In the genomic region with DNA sequence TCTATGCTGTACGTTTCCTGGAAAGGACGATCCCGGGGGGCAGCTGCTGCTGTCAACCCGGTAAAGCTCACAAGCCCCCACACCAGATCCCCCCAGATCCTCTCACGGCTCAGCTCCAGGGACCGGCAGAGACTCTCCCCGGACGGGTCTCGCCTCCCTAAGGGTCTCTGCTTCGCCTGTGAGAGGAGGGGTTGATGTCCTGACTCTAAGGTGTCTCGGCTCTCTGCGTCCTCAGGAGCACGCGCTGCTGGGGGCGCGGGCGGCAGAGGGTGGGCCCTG, we compare ENCODE assay signal across 8 cellular contexts. TPM values are rescaled to one million over a fixed set of nuclear protein-coding genes. Genes with fewer than 3 reads are reported as not detected.
A peak's percentile ranks its signal among the peaks of the same experiment; 100 is the strongest.
DNase-seq lines count a peak whose midpoint lies in the region; ATAC-seq and TF ChIP-seq lines count a peak whose summit lies in the region.

No MANE protein-coding gene starts in this region.

- peaks cover 32% of the 10 kb centered on the region for H3K4me1 Mint-ChIP-seq in activated CD4-positive, alpha-beta T cell treated with anti-CD3 and anti-CD28 coated beads, Interleukin-2, amount 10 ng/mL, durations not matched to agents 24 days and 14 days

- H3K4me1 ChIP-seq in ACC112 (ENCODE audit: control insufficient read depth, insufficient read depth, low read length, unreplicated experiment) (peaks cover 4% of the 10 kb centered on the region), cardiac muscle cell (ENCODE audit: low read depth) (no peaks in the 10 kb centered on the region), gastrocnemius medialis (peaks cover 16% of the 10 kb centered on the region in 2 donors)

- peak overlapping the region; percentile 91 for H2AFZ ChIP-seq in ACC112 (ENCODE audit: low read length, unreplicated experiment)

- no peaks in the 10 kb centered on the region for H3K9me3 Mint-ChIP-seq in activated CD4-positive, alpha-beta T cell treated with anti-CD3 and anti-CD28 coated beads, Interleukin-2, amount 10 ng/mL, durations not matched to agents 24 days and 14 days

- peak; percentile 58 for DNase-seq in H7
- DNase-seq in activated CD4-positive, alpha-beta T cell treated with anti-CD3 and anti-CD28 coated beads, Interleukin-2, amount 10 ng/mL, durations not matched to agents 24 days and 14 days: peak; percentile 71
- DNase-seq in cardiac muscle cell (ENCODE audit: low read depth in 1 of 2, low spot score in 1 of 2): no peak
- DNase-seq in gastrocnemius medialis: no peak
- no peak for DNase-seq in NCI-H2196 treated with DMSO at 0.1 percent for 48 hours (lab: John Stamatoyannopoulos, UW; ENCODE audit: unreplicated experiment)
- no peak for DNase-seq in DMS153 treated with DMSO at 0.1 percent for 48 hours (lab: John Stamatoyannopoulos, UW; ENCODE audit: unreplicated experiment)

- in situ Hi-C loops in gastrocnemius medialis (cut with MboI; ENCODE audit: low sequenced_read_pairs in 4 of 4): loop anchor here in 3 of 4 donors (10.0 to 25.0 kb wide), 4 partner anchors 107 to 409 kb away; partner anchors contain the start of gene EPG5 (in 2 of the 3)

- H3K4me3 ChIP-seq in ACC112 (ENCODE audit: low read depth, low read length) (peak overlapping the region; percentile 95), H7 (ENCODE audit: insufficient read depth, low read depth, low read length) (peak overlapping the region; percentile 65), cardiac muscle cell (peak overlapping the region; percentile 49), gastrocnemius medialis (peak overlapping the region; percentile 70 to 83 (median 74))

- H3K27me3 ChIP-seq in ACC112 (ENCODE audit: insufficient read depth, low read length): no peaks in the 10 kb centered on the region
- peaks cover 28% of the 10 kb centered on the region for H3K27me3 ChIP-seq in H7 (ENCODE audit: control insufficient read depth, insufficient read depth, low read length)
- H3K27me3 ChIP-seq in cardiac muscle cell: no peaks in the 10 kb centered on the region
- H3K27me3 ChIP-seq in gastrocnemius medialis: no peaks in the 10 kb centered on the region

- TF ChIP-seq POLR2A in gastrocnemius medialis (IDR thresholded peaks at IDR 0.05): no peak

- ATAC-seq in gastrocnemius medialis (peak; percentile 1 to 3), HG03439 (IDR thresholded peaks at IDR 0.05; ENCODE audit: unreplicated experiment) (no peak)

- H3K27me3 Mint-ChIP-seq in activated CD4-positive, alpha-beta T cell treated with anti-CD3 and anti-CD28 coated beads, Interleukin-2, amount 10 ng/mL, durations not matched to agents 24 days and 14 days: no peaks in the 10 kb centered on the region

- H3K9me3 ChIP-seq in cardiac muscle cell (ENCODE audit: low read depth) (no peaks in the 10 kb centered on the region), gastrocnemius medialis (no peaks in the 10 kb centered on the region)

- no peaks in the 10 kb centered on the region for H3K79me2 ChIP-seq in ACC112 (ENCODE audit: control insufficient read depth, insufficient read depth, low read length, unreplicated experiment)

- H3K36me3 ChIP-seq in ACC112 (ENCODE audit: insufficient read depth, low read length) (no peaks in the 10 kb centered on the region), H7 (replicated peaks; ENCODE audit: control insufficient read depth, insufficient read depth, low read length) (no peaks in the 10 kb centered on the region), cardiac muscle cell (no peaks in the 10 kb centered on the region), gastrocnemius medialis (no peaks in the 10 kb centered on the region)

- TF ChIP-seq CTCF in cardiac muscle cell (IDR thresholded peaks at IDR 0.05; ENCODE audit: low read depth, low read length): no peak
- no peak for TF ChIP-seq CTCF in gastrocnemius medialis (IDR thresholded peaks at IDR 0.05 in 4 of 5, conservative IDR thresholded peaks at IDR 0.05 in 1 of 5)

- H3K4me3 Mint-ChIP-seq in activated CD4-positive, alpha-beta T cell treated with anti-CD3 and anti-CD28 coated beads, Interleukin-2, amount 10 ng/mL, durations not matched to agents 24 days and 14 days: peak overlapping the region; percentile 83

- H3K27ac Mint-ChIP-seq in activated CD4-positive, alpha-beta T cell treated with anti-CD3 and anti-CD28 coated beads, Interleukin-2, amount 10 ng/mL, durations not matched to agents 24 days and 14 days: peak overlapping the region; percentile 45

- H3K27ac ChIP-seq in ACC112 (ENCODE audit: low read depth, low read length): no peak overlapping the region
- no peak overlapping the region for H3K27ac ChIP-seq in cardiac muscle cell
- H3K27ac ChIP-seq in gastrocnemius medialis: peak overlapping the region; percentile 71 to 87 (median 74)

- intact Hi-C loops in activated CD4-positive, alpha-beta T cell treated with anti-CD3 and anti-CD28 coated beads, Interleukin-2, amount 10 ng/mL, durations not matched to agents 24 days and 14 days (cut with micrococcal nuclease): loop anchor here (2.0 to 5.0 kb wide), 5 partner anchors 17 to 194 kb away; no protein-coding TSS in a partner anchor
- intact Hi-C loops in gastrocnemius medialis (cut with DNase I; ENCODE audit: low total_unique reads): loop anchor here (5.0 to 10.0 kb wide), 3 partner anchors 144 to 404 kb away; no protein-coding TSS in a partner anchor

- peaks cover 7% of the 10 kb centered on the region for H3K36me3 Mint-ChIP-seq in activated CD4-positive, alpha-beta T cell treated with anti-CD3 and anti-CD28 coated beads, Interleukin-2, amount 10 ng/mL, durations not matched to agents 24 days and 14 days (ENCODE audit: low read depth)

RNA-seq across cellular contexts. Expression of gene PSTPIP2, which starts 0.5 kb away (rescaled TPM):
- 0.42 and 0.74 TPM in 2 replicates for total RNA-seq in H7 (2014; rRNA removed; shearing (Covaris generic))
- 27.5 and 29.2 TPM in 2 replicates for total RNA-seq in activated CD4-positive, alpha-beta T cell treated with anti-CD3 and anti-CD28 coated beads, Interleukin-2, amount 10 ng/mL, durations not matched to agents 24 days and 14 days
- total RNA-seq in cardiac muscle cell (4.6 and 4.9 TPM in 2 replicates), gastrocnemius medialis (10 to 100 TPM in 2 of 4 donors, 1 to 10 TPM in 2; 8.4 to 18.2 (median 10.3) TPM)
- 4.7 and 5.1 TPM in 2 replicates for polyA plus RNA-seq in cardiac muscle cell

RNA-seq across cellular contexts. Expression of gene ATP5F1A, which starts 26.5 kb away (rescaled TPM):
- total RNA-seq in H7 (2014; rRNA removed; shearing (Covaris generic)): 979 and 1,013 TPM in 2 replicates
- total RNA-seq in activated CD4-positive, alpha-beta T cell treated with anti-CD3 and anti-CD28 coated beads, Interleukin-2, amount 10 ng/mL, durations not matched to agents 24 days and 14 days: 440 and 443 TPM in 2 replicates
- total RNA-seq in cardiac muscle cell: 1,340 and 1,633 TPM in 2 replicates
- polyA plus RNA-seq in cardiac muscle cell: 1,388 and 1,610 TPM in 2 replicates
- total RNA-seq in gastrocnemius medialis: 1,000 to 10,000 TPM in 1 of 4 donors, 100 to 1,000 TPM in 3; 845 to 1,536 (median 877) TPM

RNA-seq across cellular contexts. Expression of gene HAUS1, which starts 32.6 kb away (rescaled TPM):
- 60.3 and 67.7 TPM in 2 replicates for total RNA-seq in H7 (2014; rRNA removed; shearing (Covaris generic))
- total RNA-seq in activated CD4-positive, alpha-beta T cell treated with anti-CD3 and anti-CD28 coated beads, Interleukin-2, amount 10 ng/mL, durations not matched to agents 24 days and 14 days: 49.5 and 49.6 TPM in 2 replicates
- total RNA-seq in cardiac muscle cell (34.8 and 75.5 TPM in 2 replicates), gastrocnemius medialis (10 to 100 TPM in 3 of 4 donors, 1 to 10 TPM in 1; 8.1 to 20.6 (median 13.3) TPM)
- polyA plus RNA-seq in cardiac muscle cell: 74.2 and 75.8 TPM in 2 replicates

Comparison
In these comparisons a context has a peak if more than half of its experiments do, and no peak if none do; other contexts are left out.
1. H3K27ac ChIP-seq: peak in gastrocnemius medialis (4 of 4); none in ACC112 (single experiment) and cardiac muscle cell (single experiment).
2. DNase-seq: peak in H7 (single experiment) and activated CD4-positive, alpha-beta T cell treated with anti-CD3 and anti-CD28 coated beads, Interleukin-2, amount 10 ng/mL, durations not matched to agents 24 days and 14 days (single experiment); none in cardiac muscle cell (0 of 2), gastrocnemius medialis (0 of 2), NCI-H2196 treated with DMSO at 0.1 percent for 48 hours (single experiment) and DMS153 treated with DMSO at 0.1 percent for 48 hours (single experiment).
3. Peak in every context shown above with its lines, with median percentiles within 50 percentile points of each other: H3K4me3 ChIP-seq.